Comparison of ENCODE assay signal across 27 cellular contexts in the genomic region with DNA sequence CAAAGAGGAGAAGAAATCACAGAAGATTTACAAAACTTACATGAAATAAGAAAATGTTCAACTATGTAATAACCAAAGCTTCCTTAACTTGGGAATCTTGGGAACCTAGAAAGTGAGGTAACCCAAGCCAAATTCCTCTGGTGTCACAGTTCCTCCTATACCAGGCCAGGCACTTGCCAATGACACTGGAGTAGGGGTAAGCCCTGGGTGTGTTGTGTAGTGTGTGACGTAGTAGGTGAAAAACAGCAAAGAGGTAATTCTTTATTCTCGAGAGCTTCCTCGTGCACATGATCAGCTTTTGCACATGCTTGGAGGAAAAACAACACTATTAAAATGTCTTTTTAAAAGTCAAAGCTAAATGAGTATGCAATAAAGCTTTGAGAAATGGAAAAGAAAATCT.
A peak's percentile ranks its signal among the peaks of the same experiment; 100 is the strongest.
DNase-seq lines count a peak whose midpoint lies in the region; ATAC-seq and TF ChIP-seq lines count a peak whose summit lies in the region.
"Had no signal": no experiment of that assay in that cellular context is flagged by ENCODE, and none has a peak within 500 bp of the region (broad histone marks: within the 10 kb centered on the region; RNA-seq: fewer than 3 reads in every experiment).

No MANE protein-coding gene starts in this region.

- H3K9me3 ChIP-seq in OCI-LY1 (ENCODE audit: low read length) = peaks cover 9% of the 10 kb centered on the region
- H3K9me3 ChIP-seq in iPS-20b (ENCODE audit: insufficient read depth, low read depth, low read length) = peaks cover 21% of the 10 kb centered on the region

- H4K20me1 ChIP-seq in OCI-LY1 (ENCODE audit: insufficient read depth, low read length) = no peaks in the 10 kb centered on the region
- H4K20me1 ChIP-seq: BLaER1 treated with 17β-estradiol and CSF1 and Interleukin-3, amounts not matched to agents 10 nM and 100 nM had no signal

- no peaks in the 10 kb centered on the region for H3K9me2 ChIP-seq in OCI-LY1 (ENCODE audit: low read depth, low read length)

- DNase-seq in cerebellar cortex (ENCODE audit: low spot score) = peak; percentile 13
- no peak for DNase-seq in stimulated activated naive B cell treated with anti-CD40 and anti-IgM and Interleukin-4, amounts not matched to agents 10 μg/mL and 1 μg/mL and 100 μg/mL, for 72 hours
- DNase-seq in NAMALWA (ENCODE audit: low spot score) = no peak
- DNase-seq in activated CD8-positive, alpha-beta T cell treated with anti-CD3 and anti-CD28 coated beads, Interleukin-2, amount 10 ng/mL, durations not matched to agents 7 days and 5 days = no peak
- DNase-seq: activated CD4-positive, alpha-beta T cell treated with anti-CD3 and anti-CD28 coated beads for 36 hours; activated effector memory CD4-positive, alpha-beta T cell treated with Interleukin-2 at 50 U/mL for 16 hours; activated naive CD8-positive, alpha-beta T cell treated with anti-CD3 and anti-CD28 coated beads for 36 hours; aorta; COR-L47; heart right ventricle; mucosa of descending colon; natural killer cell; NCI-H1417; NCI-H2081 treated with DMSO at 0.1 percent for 48 hours; NCI-H345; Peyer's patch; SHP77; stimulated activated CD4-positive, alpha-beta T cell treated with anti-CD3 and anti-CD28 coated beads, Interleukin-4, amount 100 ng/mL, for 24 hours; T-helper 2 cell had no signal

- TF ChIP-seq CTCF in OCI-LY1 (IDR thresholded peaks at IDR 0.05; ENCODE audit: low read length) = no peak

- H3K36me3 ChIP-seq in OCI-LY1 (ENCODE audit: insufficient read depth, low read length) (no peaks in the 10 kb centered on the region), iPS-20b (ENCODE audit: insufficient read depth, low read depth, low read length) (peaks cover 9% of the 10 kb centered on the region; the same call in 1 of the 2 replicates)
- H3K36me3 ChIP-seq: heart right ventricle, Peyer's patch, suprapubic skin had no signal

- peaks cover 13 to 14% of the 10 kb centered on the region in 2 donors for H3K9me3 Mint-ChIP-seq in stimulated activated naive B cell treated with anti-CD40 and anti-IgM and Interleukin-4, amounts not matched to agents 10 μg/mL and 1 μg/mL and 100 μg/mL, for 72 hours
- H3K9me3 Mint-ChIP-seq in activated CD8-positive, alpha-beta T cell treated with anti-CD3 and anti-CD28 coated beads, Interleukin-2, amount 10 ng/mL, durations not matched to agents 7 days and 5 days (ENCODE audit: insufficient read depth) = peaks cover 11% of the 10 kb centered on the region

- no peaks in the 10 kb centered on the region for H3K27me3 Mint-ChIP-seq in stimulated activated naive B cell treated with anti-CD40 and anti-IgM and Interleukin-4, amounts not matched to agents 10 μg/mL and 1 μg/mL and 100 μg/mL, for 72 hours
- no peaks in the 10 kb centered on the region for H3K27me3 Mint-ChIP-seq in activated CD8-positive, alpha-beta T cell treated with anti-CD3 and anti-CD28 coated beads, Interleukin-2, amount 10 ng/mL, durations not matched to agents 7 days and 5 days (ENCODE audit: low read depth)
- H3K27me3 Mint-ChIP-seq: activated CD4-positive, alpha-beta T cell treated with anti-CD3 and anti-CD28 coated beads for 36 hours; activated naive CD8-positive, alpha-beta T cell treated with anti-CD3 and anti-CD28 coated beads for 36 hours had no signal

- H3K36me3 Mint-ChIP-seq in stimulated activated naive B cell treated with anti-CD40 and anti-IgM and Interleukin-4, amounts not matched to agents 10 μg/mL and 1 μg/mL and 100 μg/mL, for 72 hours = peaks cover 19 to 49% of the 10 kb centered on the region in 2 donors
- H3K36me3 Mint-ChIP-seq in activated CD8-positive, alpha-beta T cell treated with anti-CD3 and anti-CD28 coated beads, Interleukin-2, amount 10 ng/mL, durations not matched to agents 7 days and 5 days (ENCODE audit: low read depth) = peaks cover 27% of the 10 kb centered on the region

- H2AFZ ChIP-seq in OCI-LY1 (ENCODE audit: low read length) = no peak overlapping the region

- CTCF ChIA-PET in activated CD8-positive, alpha-beta T cell treated with anti-CD3 and anti-CD28 coated beads, Interleukin-2, amount 10 ng/mL, durations not matched to agents 7 days and 5 days (lab: Charles Lee) = no interaction called here

- H3K27me3 ChIP-seq in OCI-LY1 (ENCODE audit: insufficient read depth, low read length) = no peaks in the 10 kb centered on the region
- H3K27me3 ChIP-seq in iPS-20b (ENCODE audit: insufficient read depth, low read length) = no peaks in the 10 kb centered on the region
- H3K27me3 ChIP-seq: BLaER1 treated with 17β-estradiol and CSF1 and Interleukin-3, amounts not matched to agents 10 nM and 100 nM; heart right ventricle; Peyer's patch; suprapubic skin had no signal

- peak overlapping the region; percentile 69; the same call in 1 of the 2 replicates for H3K9ac ChIP-seq in OCI-LY1 (ENCODE audit: low read length)
- peak overlapping the region; percentile 77 for H3K9ac ChIP-seq in iPS-20b (ENCODE audit: low read depth, low read length)
- H3K9ac ChIP-seq: BLaER1 treated with 17β-estradiol and CSF1 and Interleukin-3, amounts not matched to agents 10 nM and 100 nM; KMS-11 had no signal

- H3K27ac ChIP-seq in OCI-LY1 (ENCODE audit: low read depth, low read length, poor library complexity, severe bottlenecking) (peak overlapping the region; percentile 98), iPS-20b (ENCODE audit: low read length) (peak overlapping the region; percentile 90)
- H3K27ac ChIP-seq: BLaER1 treated with 17β-estradiol and CSF1 and Interleukin-3, amounts not matched to agents 10 nM and 100 nM; heart right ventricle; KMS-11; Peyer's patch; suprapubic skin had no signal

- ATAC-seq in stimulated activated naive B cell treated with anti-CD40 and anti-IgM and Interleukin-4, amounts not matched to agents 10 μg/mL and 1 μg/mL and 100 μg/mL, for 72 hours (replicated peaks) = no peak
- ATAC-seq in HG03280 (IDR thresholded peaks at IDR 0.05; ENCODE audit: unreplicated experiment) (no peak), HG03095 (IDR thresholded peaks at IDR 0.05; ENCODE audit: unreplicated experiment) (no peak)
- ATAC-seq in activated CD8-positive, alpha-beta T cell treated with anti-CD3 and anti-CD28 coated beads, Interleukin-2, amount 10 ng/mL, durations not matched to agents 7 days and 5 days = no peak
- ATAC-seq: activated CD4-positive, alpha-beta T cell treated with anti-CD3 and anti-CD28 coated beads for 36 hours; heart right ventricle; natural killer cell had no signal

- H3K4me1 ChIP-seq in OCI-LY1 (ENCODE audit: insufficient read depth, low read length, severe bottlenecking) = peaks cover 56% of the 10 kb centered on the region
- peaks cover 52% of the 10 kb centered on the region for H3K4me1 ChIP-seq in iPS-20b (ENCODE audit: insufficient read depth, low read length)

- peaks cover 17% of the 10 kb centered on the region for H3F3A ChIP-seq in OCI-LY1 (ENCODE audit: insufficient read depth, low read length)

- H3K27ac Mint-ChIP-seq in stimulated activated naive B cell treated with anti-CD40 and anti-IgM and Interleukin-4, amounts not matched to agents 10 μg/mL and 1 μg/mL and 100 μg/mL, for 72 hours = peak overlapping the region; percentile 14
- H3K27ac Mint-ChIP-seq in activated CD8-positive, alpha-beta T cell treated with anti-CD3 and anti-CD28 coated beads, Interleukin-2, amount 10 ng/mL, durations not matched to agents 7 days and 5 days = no peak overlapping the region
- H3K27ac Mint-ChIP-seq: activated CD4-positive, alpha-beta T cell treated with anti-CD3 and anti-CD28 coated beads for 36 hours; activated naive CD8-positive, alpha-beta T cell treated with anti-CD3 and anti-CD28 coated beads for 36 hours; natural killer cell had no signal

- H3K4me3 ChIP-seq in OCI-LY1 (ENCODE audit: low read depth, low read length, poor library complexity, severe bottlenecking) (no peak overlapping the region), iPS-20b (ENCODE audit: low read length) (peak overlapping the region; percentile 42)
- H3K4me3 ChIP-seq: BLaER1 treated with 17β-estradiol and CSF1 and Interleukin-3, amounts not matched to agents 10 nM and 100 nM; heart right ventricle; lung; mucosa of descending colon; Peyer's patch; suprapubic skin had no signal

- peaks cover 38 to 57% of the 10 kb centered on the region in 2 donors for H3K4me1 Mint-ChIP-seq in stimulated activated naive B cell treated with anti-CD40 and anti-IgM and Interleukin-4, amounts not matched to agents 10 μg/mL and 1 μg/mL and 100 μg/mL, for 72 hours
- H3K4me1 Mint-ChIP-seq in activated CD8-positive, alpha-beta T cell treated with anti-CD3 and anti-CD28 coated beads, Interleukin-2, amount 10 ng/mL, durations not matched to agents 7 days and 5 days (ENCODE audit: low read depth) = peaks cover 32% of the 10 kb centered on the region
- H3K4me1 Mint-ChIP-seq: natural killer cell had no signal

- H3K4me2 ChIP-seq in OCI-LY1 (ENCODE audit: low read length) = peak overlapping the region; percentile 14; the same call in 1 of the 2 replicates
- H3K4me2 ChIP-seq: BLaER1 treated with 17β-estradiol and CSF1 and Interleukin-3, amounts not matched to agents 10 nM and 100 nM; KMS-11 had no signal

- POLR2A ChIA-PET in activated CD8-positive, alpha-beta T cell treated with anti-CD3 and anti-CD28 coated beads, Interleukin-2, amount 10 ng/mL, durations not matched to agents 7 days and 5 days (lab: Charles Lee) = no interaction called here

- H3K79me2 ChIP-seq in OCI-LY1 (ENCODE audit: insufficient read depth, low read length) = no peaks in the 10 kb centered on the region

- H3K4me3 Mint-ChIP-seq in stimulated activated naive B cell treated with anti-CD40 and anti-IgM and Interleukin-4, amounts not matched to agents 10 μg/mL and 1 μg/mL and 100 μg/mL, for 72 hours = no peak overlapping the region
- H3K4me3 Mint-ChIP-seq in activated CD8-positive, alpha-beta T cell treated with anti-CD3 and anti-CD28 coated beads, Interleukin-2, amount 10 ng/mL, durations not matched to agents 7 days and 5 days = no peak overlapping the region
- H3K4me3 Mint-ChIP-seq: activated CD4-positive, alpha-beta T cell treated with anti-CD3 and anti-CD28 coated beads for 36 hours; activated naive CD8-positive, alpha-beta T cell treated with anti-CD3 and anti-CD28 coated beads for 36 hours; natural killer cell had no signal
